Comparison of ENCODE assay signal across 18 cellular contexts in the genomic region with DNA sequence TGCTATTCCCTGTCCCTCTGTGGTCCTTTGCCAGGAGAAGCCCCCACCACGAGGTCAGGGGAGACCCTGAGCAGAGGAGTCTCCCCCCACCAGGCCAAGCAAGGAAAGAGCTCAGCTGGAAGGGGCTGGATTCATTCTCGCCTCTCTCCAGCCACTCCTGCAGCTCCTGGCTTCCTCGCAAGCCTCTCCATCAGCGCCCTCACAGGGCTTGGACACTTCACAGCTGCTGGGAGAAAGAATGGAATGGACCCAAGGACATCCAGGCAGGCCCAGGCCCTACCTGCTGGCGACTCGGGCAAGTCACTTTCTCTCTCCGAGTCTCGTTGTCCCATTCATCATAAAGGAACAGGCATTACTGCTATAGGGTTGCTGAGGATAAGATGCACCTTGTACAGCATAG. TPM values are rescaled to one million over a fixed set of nuclear protein-coding genes. Genes with fewer than 3 reads are reported as not detected.
A peak's percentile ranks its signal among the peaks of the same experiment; 100 is the strongest.
DNase-seq lines count a peak whose midpoint lies in the region; FAIRE-seq and TF ChIP-seq lines count a peak whose summit lies in the region.
"Had no signal": no experiment of that assay in that cellular context is flagged by ENCODE, and none has a peak within 500 bp of the region (broad histone marks: within the 10 kb centered on the region; RNA-seq: fewer than 3 reads in every experiment).

No MANE protein-coding gene starts in this region.

- peaks cover 14% of the 10 kb centered on the region for H3K27me3 Mint-ChIP-seq in endothelial cell (ENCODE audit: unreplicated experiment)
- H3K27me3 Mint-ChIP-seq: activated naive CD4-positive, alpha-beta T cell treated with anti-CD3 and anti-CD28 coated beads, Interleukin-2, amount 50 U/mL, for 24 hours; CD4-positive, alpha-beta memory T cell had no signal

- no peaks in the 10 kb centered on the region for H3F3A ChIP-seq in MM.1S (ENCODE audit: insufficient read depth, low read length)

- no peak overlapping the region for H2BK15ac ChIP-seq in neuronal stem cell (ENCODE audit: low read length)

- no peaks in the 10 kb centered on the region for H3K4me1 Mint-ChIP-seq in endothelial cell (ENCODE audit: unreplicated experiment)
- H3K4me1 Mint-ChIP-seq: activated naive CD4-positive, alpha-beta T cell treated with anti-CD3 and anti-CD28 coated beads, Interleukin-2, amount 50 U/mL, for 24 hours had no signal

- TF ChIP-seq POLR2A in tibial nerve (IDR thresholded peaks at IDR 0.05) = no peak

- no peaks in the 10 kb centered on the region for H3K36me3 Mint-ChIP-seq in endothelial cell (ENCODE audit: low read depth, unreplicated experiment)
- H3K36me3 Mint-ChIP-seq: activated naive CD4-positive, alpha-beta T cell treated with anti-CD3 and anti-CD28 coated beads, Interleukin-2, amount 50 U/mL, for 24 hours had no signal

- H4K91ac ChIP-seq in neuronal stem cell (ENCODE audit: low read depth, low read length, poor library complexity) = no peak overlapping the region

- H2AFZ ChIP-seq in MM.1S (ENCODE audit: low read length) = 0 out of 2 replicates have a peak overlapping the region, but pooled peaks have one; percentile 5
- peak overlapping the region; percentile 19 for H2AFZ ChIP-seq in neuronal stem cell (ENCODE audit: low read length)
- H2AFZ ChIP-seq: GM23248 had no signal

- no peak overlapping the region for H2BK5ac ChIP-seq in neuronal stem cell (ENCODE audit: low read length)

- H3K9me3 Mint-ChIP-seq in endothelial cell (ENCODE audit: unreplicated experiment) = no peaks in the 10 kb centered on the region
- H3K9me3 Mint-ChIP-seq: activated naive CD4-positive, alpha-beta T cell treated with anti-CD3 and anti-CD28 coated beads, Interleukin-2, amount 50 U/mL, for 24 hours; CD4-positive, alpha-beta memory T cell; dendritic cell treated with granulocyte-macrophage colony-stimulating factor and Interleukin-4, amounts not matched to agents 40 ng/mL and 50 ng/mL, for 4 days; stimulated activated naive B cell treated with anti-CD40 and anti-IgM and Interleukin-4, amounts not matched to agents 10 μg/mL and 1 μg/mL and 100 μg/mL, for 72 hours had no signal

- H3K4me3 ChIP-seq in BLaER1 (no peak overlapping the region), MM.1S (ENCODE audit: low read length) (no peak overlapping the region), neuronal stem cell (ENCODE audit: low read length in 2 of 2) (no peak overlapping the region), tibial nerve (no peak overlapping the region)
- H3K4me3 ChIP-seq: GM23248, spleen, suprapubic skin, vagina had no signal

- no peak overlapping the region for H2AK5ac ChIP-seq in neuronal stem cell (ENCODE audit: low read depth, low read length)

- H2BK120ac ChIP-seq in neuronal stem cell (ENCODE audit: low read depth, low read length) = no peak overlapping the region

- H3K9ac ChIP-seq in BLaER1 = no peak overlapping the region
- no peak overlapping the region for H3K9ac ChIP-seq in MM.1S (ENCODE audit: low read length)
- no peak overlapping the region for H3K9ac ChIP-seq in neuronal stem cell (ENCODE audit: low read depth, low read length, poor library complexity)
- H3K9ac ChIP-seq: GM23248 had no signal

- DNase-seq in MM.1S (no peak), endothelial cell (ENCODE audit: low spot score) (no peak), neuronal stem cell (ENCODE audit: low spot score) (no peak), foreskin melanocyte (no peak), HTR-8/SVneo (ENCODE audit: insufficient read length, low spot score) (no peak), tibial nerve (ENCODE audit: low spot score in 2 of 2) (no peak), SIG-M5 treated with dmso at 0.1 percent for 504 hours (lab: John Stamatoyannopoulos, UW; ENCODE audit: unreplicated experiment) (no peak)

- no peak overlapping the region for H3K14ac ChIP-seq in neuronal stem cell (ENCODE audit: low read length)

- H3K18ac ChIP-seq in neuronal stem cell (ENCODE audit: low read length) = peak overlapping the region; percentile 29

- H3K23ac ChIP-seq in neuronal stem cell (ENCODE audit: low read depth, low read length, poor library complexity) = no peak overlapping the region

- peaks cover 12% of the 10 kb centered on the region for H3K36me3 ChIP-seq in BLaER1
- no peaks in the 10 kb centered on the region for H3K36me3 ChIP-seq in MM.1S (replicated peaks; ENCODE audit: insufficient read depth, low read length)
- peaks cover 0 to 6% of the 10 kb centered on the region in 2 donors for H3K36me3 ChIP-seq in neuronal stem cell (replicated peaks in 1 of 2; ENCODE audit: control insufficient read depth in 2 of 2, insufficient read depth in 2 of 2, low read length in 2 of 2)
- H3K36me3 ChIP-seq in tibial nerve = peaks cover 0 to 12% (median 0%) of the 10 kb centered on the region in 3 donors

- no peak overlapping the region for H4K8ac ChIP-seq in neuronal stem cell (ENCODE audit: low read depth, low read length)

- H3K4ac ChIP-seq in neuronal stem cell (ENCODE audit: low read length) = no peak overlapping the region

- TF ChIP-seq EP300 in tibial nerve (IDR thresholded peaks at IDR 0.05) = no peak

- TF ChIP-seq CTCF in MM.1S (IDR thresholded peaks at IDR 0.05; ENCODE audit: low read length) (no peak), endothelial cell (IDR thresholded peaks at IDR 0.05; ENCODE audit: unreplicated experiment) (no peak), tibial nerve (IDR thresholded peaks at IDR 0.05) (no peak)

- no CpG with 5 or more reads among the region's 8 CpGs for whole genome bisulfite sequencing in neuronal stem cell (ENCODE audit: extremely low coverage in 2 of 2, insufficient read length in 2 of 2, insufficient replicate concordance in 1 of 2), 2 donors
- WGBS in tibial nerve, 2 donors = 55 to 60% methylated on average over 8 of the region's 8 CpGs

- FAIRE-seq in HTR-8/SVneo (lab: Jason Lieb, UNC) = no peak

- peaks cover 23% of the 10 kb centered on the region for H4K20me1 ChIP-seq in BLaER1
- H4K20me1 ChIP-seq in MM.1S (ENCODE audit: insufficient read depth, low read length) = no peaks in the 10 kb centered on the region

- H3K79me2 ChIP-seq in MM.1S (ENCODE audit: low read length) = no peaks in the 10 kb centered on the region

- H3K9me3 ChIP-seq in BLaER1 (no peaks in the 10 kb centered on the region), MM.1S (replicated peaks; ENCODE audit: insufficient read depth, low read length) (no peaks in the 10 kb centered on the region), neuronal stem cell (replicated peaks in 1 of 2; ENCODE audit: control insufficient read depth in 2 of 2, insufficient read depth in 1 of 2, low read depth in 1 of 2, low read length in 2 of 2) (no peaks in the 10 kb centered on the region), tibial nerve (no peaks in the 10 kb centered on the region)
- H3K9me3 ChIP-seq: spleen, suprapubic skin, vagina had no signal

- no peak overlapping the region for H3K27ac ChIP-seq in BLaER1
- H3K27ac ChIP-seq in MM.1S (ENCODE audit: low read length) = no peak overlapping the region
- H3K27ac ChIP-seq in neuronal stem cell (replicated peaks; ENCODE audit: low read length) = no peak overlapping the region
- no peak overlapping the region for H3K27ac ChIP-seq in tibial nerve
- H3K27ac ChIP-seq: GM23248, spleen, suprapubic skin, vagina had no signal

- H3K27me3 ChIP-seq in BLaER1 (no peaks in the 10 kb centered on the region), MM.1S (replicated peaks; ENCODE audit: insufficient read depth, low read length) (peaks cover 5% of the 10 kb centered on the region), neuronal stem cell (ENCODE audit: control insufficient read depth in 3 of 3, insufficient read depth in 3 of 3, low read depth in 1 of 3, low read length in 3 of 3) (peaks cover 0 to 28% (median 0%) of the 10 kb centered on the region in 3 experiments), tibial nerve (no peaks in the 10 kb centered on the region)
- H3K27me3 ChIP-seq: suprapubic skin, vagina had no signal

- H3K4me1 ChIP-seq in BLaER1 (peaks cover 53% of the 10 kb centered on the region), MM.1S (ENCODE audit: low read length) (no peaks in the 10 kb centered on the region), neuronal stem cell (ENCODE audit: control insufficient read depth in 2 of 2, insufficient read depth in 1 of 2, low read depth in 1 of 2, low read length in 2 of 2) (peaks cover 29 to 32% of the 10 kb centered on the region in 2 donors), tibial nerve (peaks cover 0 to 10% (median 0%) of the 10 kb centered on the region in 4 donors)

- H3K4me2 ChIP-seq in BLaER1 (peak overlapping the region; percentile 11; the same call in 1 of the 2 replicates), MM.1S (ENCODE audit: low read depth, low read length) (peak overlapping the region; percentile 23; the same call in 1 of the 2 replicates), neuronal stem cell (ENCODE audit: insufficient read depth, low read length, poor library complexity, severe bottlenecking) (no peak overlapping the region)

- no peak overlapping the region for H2BK12ac ChIP-seq in neuronal stem cell (ENCODE audit: low read length)

- H3K27ac Mint-ChIP-seq in endothelial cell (ENCODE audit: unreplicated experiment) = peak overlapping the region; percentile 24
- H3K27ac Mint-ChIP-seq: activated naive CD4-positive, alpha-beta T cell treated with anti-CD3 and anti-CD28 coated beads, Interleukin-2, amount 50 U/mL, for 24 hours; CD4-positive, alpha-beta memory T cell; dendritic cell treated with granulocyte-macrophage colony-stimulating factor and Interleukin-4, amounts not matched to agents 40 ng/mL and 50 ng/mL, for 4 days had no signal

- no peak overlapping the region for H3K4me3 Mint-ChIP-seq in endothelial cell (ENCODE audit: unreplicated experiment)
- H3K4me3 Mint-ChIP-seq: activated naive CD4-positive, alpha-beta T cell treated with anti-CD3 and anti-CD28 coated beads, Interleukin-2, amount 50 U/mL, for 24 hours; CD4-positive, alpha-beta memory T cell; dendritic cell treated with granulocyte-macrophage colony-stimulating factor and Interleukin-4, amounts not matched to agents 40 ng/mL and 50 ng/mL, for 4 days; stimulated activated naive B cell treated with anti-CD40 and anti-IgM and Interleukin-4, amounts not matched to agents 10 μg/mL and 1 μg/mL and 100 μg/mL, for 72 hours had no signal

- H3K9me2 ChIP-seq in MM.1S (replicated peaks; ENCODE audit: insufficient read depth, low read length) = no peaks in the 10 kb centered on the region

- H3K79me1 ChIP-seq in neuronal stem cell (ENCODE audit: low read depth, low read length) = no peaks in the 10 kb centered on the region

RNA-seq across cellular contexts. Expression of a gene that starts 22.6 kb away (rescaled TPM):
- total RNA-seq in endothelial cell (ENCODE audit: unreplicated experiment) (7.5 TPM), tibial nerve (100 to 1,000 TPM in 1 of 4 donors, 10 to 100 TPM in 3; 50.2 to 102 (median 74.0) TPM)
- polyA plus RNA-seq in neuronal stem cell (2013, experiment 1 of 2) = 39.6 TPM
- polyA plus RNA-seq in neuronal stem cell (2013, experiment 2 of 2) = 38.1 TPM

RNA-seq across cellular contexts. Expression of a gene that starts 25.7 kb away (rescaled TPM):
- 10.8 TPM for total RNA-seq in endothelial cell (ENCODE audit: unreplicated experiment)
- polyA plus RNA-seq in neuronal stem cell (2013, experiment 1 of 2) = 1.2 TPM
- polyA plus RNA-seq in neuronal stem cell (2013, experiment 2 of 2) = 1.4 TPM
- 1 to 10 TPM in 2 of 4 donors, under 1 TPM in 2; 0.78 to 6.6 (median 2.6) TPM for total RNA-seq in tibial nerve
- total RNA-seq: GM23248, HT1080, renal cortical epithelial cell had no signal
- polyA plus RNA-seq: GM23248 had no signal

RNA-seq across cellular contexts. Expression of a gene that starts 43.5 kb away (rescaled TPM):
- total RNA-seq in endothelial cell (ENCODE audit: unreplicated experiment) (42.8 TPM), tibial nerve (10 to 100 TPM; 25.1 to 89.4 (median 51.0) TPM)
- 28.9 TPM for polyA plus RNA-seq in neuronal stem cell (2013, experiment 1 of 2)
- 28.7 TPM for polyA plus RNA-seq in neuronal stem cell (2013, experiment 2 of 2)
